In genomic region chr17:50480142-50480764, GRCh38 we compare ENCODE assay signal across 1 cellular context.
TF ChIP-seq lines count a peak whose summit lies in the region.

No MANE protein-coding gene starts in this region.

TF ChIP-seq in endothelial cell of umbilical vein, 7 proteins besides CTCF, POLR2A, EP300 and RAD21:
- TF ChIP-seq MAX (IDR thresholded peaks at IDR 0.05; ENCODE audit: insufficient read depth, insufficient read length) (no peak), JUN (IDR thresholded peaks at IDR 0.05; ENCODE audit: borderline replicate concordance, insufficient read depth, insufficient read length, low read depth) (no peak), FOS (IDR thresholded peaks at IDR 0.05; ENCODE audit: borderline replicate concordance, insufficient read depth, low read length) (no peak), MYC (IDR thresholded peaks at IDR 0.05; ENCODE audit: low read depth, low read length) (no peak), GATA2 (IDR thresholded peaks at IDR 0.05; ENCODE audit: insufficient read depth, insufficient read length, low read depth, low read length) (no peak), EZH2 (IDR thresholded peaks at IDR 0.05; ENCODE audit: borderline replicate concordance, low read depth, low read length, severe bottlenecking) (no peak), POLR2AphosphoS5 (IDR thresholded peaks at IDR 0.05; ENCODE audit: insufficient read depth, low read depth, low read length) (no peak)
